Comparison of ENCODE assay signal across 9 cellular contexts in the genomic region with DNA sequence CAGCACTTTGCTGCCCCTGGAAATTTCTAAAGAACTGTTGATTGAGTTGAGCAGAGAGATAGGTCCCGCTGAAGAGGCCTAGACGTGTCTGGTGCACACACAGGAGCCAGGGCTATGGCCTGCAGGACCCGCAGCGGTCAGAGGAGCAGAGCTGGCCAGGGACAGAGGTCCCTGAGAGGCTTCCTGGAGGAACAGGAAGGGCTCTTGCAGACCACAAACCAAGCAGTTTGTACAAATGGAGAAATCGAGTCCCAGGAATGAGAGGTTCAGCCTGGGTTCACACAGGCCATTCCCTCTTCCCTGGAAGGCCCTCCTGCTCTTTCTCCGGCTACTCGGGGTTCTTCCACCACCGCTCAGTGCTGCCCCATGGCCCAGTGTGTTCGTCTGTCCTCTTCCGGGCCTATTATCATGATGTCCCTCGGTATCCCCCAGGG. TPM values are rescaled to one million over a fixed set of nuclear protein-coding genes. Genes with fewer than 3 reads are reported as not detected.
DNase-seq lines count a peak whose midpoint lies in the region; ATAC-seq, FAIRE-seq and TF ChIP-seq lines count a peak whose summit lies in the region.
"Had no signal": no experiment of that assay in that cellular context is flagged by ENCODE, and none has a peak within 500 bp of the region (broad histone marks: within the 10 kb centered on the region; RNA-seq: fewer than 3 reads in every experiment).

No MANE protein-coding gene starts in this region.

- H3K27ac ChIP-seq in HepG2 (ENCODE audit: extremely low read length, insufficient read depth, low read length) (no peak overlapping the region), right lobe of liver (peak overlapping the region in 1 of 3 donors; percentile 64), aorta (ENCODE audit: low read depth in 1 of 2, low read length in 2 of 2) (no peak overlapping the region)

- intact Hi-C loops in HepG2 (cut with micrococcal nuclease; ENCODE audit: unreplicated experiment) = no loop called here
- intact Hi-C loops in right lobe of liver (cut with DNase I) = no loop called here
- intact Hi-C loops in aorta (cut with DNase I) = no loop called here

- H3K36me3 Mint-ChIP-seq in chondrocyte (ENCODE audit: low read depth) = no peaks in the 10 kb centered on the region
- H3K36me3 Mint-ChIP-seq in naive thymus-derived CD8-positive, alpha-beta T cell = no peaks in the 10 kb centered on the region
- H3K36me3 Mint-ChIP-seq: activated naive CD4-positive, alpha-beta T cell treated with anti-CD3 and anti-CD28 coated beads, Interleukin-2, amount 50 U/mL, for 72 hours had no signal

- no peak overlapping the region for H2AFZ ChIP-seq in HepG2 (ENCODE audit: low read length)

- no peak for FAIRE-seq in HepG2 (lab: Jason Lieb, UNC)
- FAIRE-seq in RCC 7860 (lab: Jason Lieb, UNC) = no peak

- TF ChIP-seq EP300 in HepG2 (IDR thresholded peaks at IDR 0.05; ENCODE audit: low read depth in 2 of 2, low read length in 2 of 2) (no peak), HepG2 (CRISPR knock-in tag; IDR thresholded peaks at IDR 0.05; ENCODE audit: borderline replicate concordance) (no peak)

- H3K9ac ChIP-seq in HepG2 (ENCODE audit: insufficient read depth, low read depth, low read length) = no peak overlapping the region; the same call in 1 of the 2 replicates

- peak overlapping the region in 2 of 3 experiments; percentile 67 to 77; a peak in 2 of 6 replicates for H3K4me3 ChIP-seq in HepG2 (replicated peaks in 1 of 3; ENCODE audit: insufficient read depth in 1 of 3, low read depth in 2 of 3, low read length in 3 of 3)
- peak overlapping the region in 1 of 3 donors; percentile 93 for H3K4me3 ChIP-seq in right lobe of liver
- no peak overlapping the region for H3K4me3 ChIP-seq in aorta (ENCODE audit: low read length in 2 of 2)

- H3K36me3 ChIP-seq in HepG2 (replicated peaks in 1 of 2; ENCODE audit: control insufficient read depth in 1 of 2, insufficient read depth in 2 of 2, low read length in 2 of 2) (no peaks in the 10 kb centered on the region), right lobe of liver (no peaks in the 10 kb centered on the region), aorta (ENCODE audit: control insufficient read depth in 1 of 2, insufficient read depth in 2 of 2, low read length in 1 of 2) (no peaks in the 10 kb centered on the region)

- H3K4me2 ChIP-seq in HepG2 (ENCODE audit: low read depth, low read length) = peak overlapping the region; percentile 90

- in situ Hi-C loops in HepG2 (cut with HindIII; ENCODE audit: extremely low pct_ligation_motif_present, low pct_unique_long_range_greater_than_20kb) = no loop called here

- POLR2A ChIA-PET in HepG2 (lab: Yijun Ruan, JAX) = no interaction called here
- POLR2A ChIA-PET in naive thymus-derived CD8-positive, alpha-beta T cell (lab: Charles Lee) = interaction anchor here (3.7 to 4.6 kb wide), 2 partner anchors 23 to 27 kb away, joined by 29 to 35 read pairs; no protein-coding TSS in a partner anchor

- no peak for ATAC-seq in HepG2
- ATAC-seq in right lobe of liver = no peak
- ATAC-seq in naive thymus-derived CD8-positive, alpha-beta T cell = no peak
- no peak for ATAC-seq in aorta (ENCODE audit: low FRiP score)
- ATAC-seq in GM19023 (IDR thresholded peaks at IDR 0.05; ENCODE audit: unreplicated experiment) = no peak

- CTCF ChIA-PET in HepG2 (lab: Yijun Ruan, JAX; ENCODE audit: low intra/inter-chr PET ratio, low total read pairs) = no interaction called here

- no peak for TF ChIP-seq CTCF in HepG2 (CRISPR knock-in tag; IDR thresholded peaks at IDR 0.05)
- no peak for TF ChIP-seq CTCF in right lobe of liver (IDR thresholded peaks at IDR 0.05)
- no peak for TF ChIP-seq CTCF in chondrocyte (IDR thresholded peaks at IDR 0.05)

- no peaks in the 10 kb centered on the region for H3K79me2 ChIP-seq in HepG2 (ENCODE audit: insufficient read depth, low read length)

- peaks cover 37% of the 10 kb centered on the region for H3K4me1 ChIP-seq in HepG2 (ENCODE audit: insufficient read depth, low read length)
- peaks cover 0 to 19% (median 0%) of the 10 kb centered on the region in 4 donors for H3K4me1 ChIP-seq in right lobe of liver
- H3K4me1 ChIP-seq in aorta (ENCODE audit: control insufficient read depth in 1 of 2, insufficient read depth in 2 of 2, low read length in 2 of 2) = no peaks in the 10 kb centered on the region

- H3K4me1 Mint-ChIP-seq in chondrocyte (ENCODE audit: low read depth) = peaks cover 33% of the 10 kb centered on the region
- peaks cover 4 to 10% (median 8%) of the 10 kb centered on the region in 4 donors for H3K4me1 Mint-ChIP-seq in naive thymus-derived CD8-positive, alpha-beta T cell

- no peaks in the 10 kb centered on the region for H4K20me1 ChIP-seq in HepG2 (ENCODE audit: insufficient read depth, low read length)

- 37% methylated on average over 11 of the region's 11 CpGs for WGBS in HepG2 (ENCODE audit: low lambda C conversion rate)
- 98% methylated on average over 5 of the region's 11 CpGs for WGBS in right lobe of liver (ENCODE audit: insufficient coverage, low coverage, low lambda C conversion rate, missing lambda C conversion rate)
- 87 to 96% methylated on average over 11 of the region's 11 CpGs for WGBS in aorta, 2 donors

- H3K9me3 Mint-ChIP-seq in chondrocyte (ENCODE audit: low read depth) = no peaks in the 10 kb centered on the region
- H3K9me3 Mint-ChIP-seq in naive thymus-derived CD8-positive, alpha-beta T cell = no peaks in the 10 kb centered on the region
- H3K9me3 Mint-ChIP-seq: activated naive CD4-positive, alpha-beta T cell treated with anti-CD3 and anti-CD28 coated beads, Interleukin-2, amount 50 U/mL, for 72 hours had no signal

- H3K9me3 ChIP-seq in HepG2 (ENCODE audit: low read length) (no peaks in the 10 kb centered on the region), right lobe of liver (no peaks in the 10 kb centered on the region), aorta (ENCODE audit: control insufficient read depth, low read length) (no peaks in the 10 kb centered on the region)

- H3K27me3 Mint-ChIP-seq in chondrocyte (ENCODE audit: low read depth) = no peaks in the 10 kb centered on the region
- peaks cover 0 to 9% (median 1%) of the 10 kb centered on the region in 5 donors for H3K27me3 Mint-ChIP-seq in naive thymus-derived CD8-positive, alpha-beta T cell

- BruUV-seq in HepG2 (replicated peaks; lab: Mats Ljungman, UMichigan) = no TSS peak

- no peak for TF ChIP-seq RAD21 in HepG2 (CRISPR knock-in tag; IDR thresholded peaks at IDR 0.05)

- DNase-seq in HepG2 (ENCODE audit: low spot score) (no peak), right lobe of liver (no peak), chondrocyte (ENCODE audit: low spot score) (no peak), aorta (peak; percentile 29 to 55), iPS-NIHi11 (ENCODE audit: low spot score) (no peak), RCC 7860 (ENCODE audit: low spot score) (no peak)
- DNase-seq in naive thymus-derived CD8-positive, alpha-beta T cell = no peak

- TF ChIP-seq POLR2A in HepG2 (IDR thresholded peaks at IDR 0.05; ENCODE audit: insufficient read depth in 1 of 2, low read depth in 2 of 2, low read length in 2 of 2) = no peak
- TF ChIP-seq POLR2A in right lobe of liver (IDR thresholded peaks at IDR 0.05) = no peak

- H3K27me3 ChIP-seq in HepG2 (ENCODE audit: control insufficient read depth in 1 of 2, insufficient read depth in 2 of 2, low read length in 2 of 2) (peaks cover 15 to 60% of the 10 kb centered on the region in 2 experiments), right lobe of liver (no peaks in the 10 kb centered on the region), aorta (ENCODE audit: control insufficient read depth in 1 of 2, insufficient read depth in 2 of 2, low read length in 1 of 2) (no peaks in the 10 kb centered on the region)

- peak overlapping the region; percentile 12 for H3K4me3 Mint-ChIP-seq in chondrocyte (ENCODE audit: unreplicated experiment)
- peak overlapping the region; percentile 81 to 96 (median 90) for H3K4me3 Mint-ChIP-seq in naive thymus-derived CD8-positive, alpha-beta T cell

- H3K27ac Mint-ChIP-seq in chondrocyte (ENCODE audit: unreplicated experiment) = no peak overlapping the region
- peak overlapping the region in 4 of 10 donors; percentile 43 to 70 (median 52) for H3K27ac Mint-ChIP-seq in naive thymus-derived CD8-positive, alpha-beta T cell

TF ChIP-seq in HepG2, 621 proteins besides CTCF, POLR2A, EP300 and RAD21 (continues in another document):
- TF ChIP-seq ZNF652 (CRISPR knock-in tag; IDR thresholded peaks at IDR 0.05; ENCODE audit: borderline replicate concordance, low read depth) = no peak

RNA-seq across cellular contexts. Expression of a gene that starts 1.2 kb away (rescaled TPM):
- total RNA-seq in HepG2 (2016; rRNA removed; fragmentation: Illumina TruSeq; extraction: Trizol) = 0.93 and 0.98 TPM in 2 replicates
- 0.61 and 1.1 TPM in 2 replicates for total RNA-seq in HepG2 (2016; cell fraction: cytosol; rRNA removed; fragmentation: Illumina TruSeq; extraction: Trizol; ENCODE audit: low read depth)
- total RNA-seq in HepG2 (2016; cell fraction: insoluble cytoplasmic fraction; rRNA removed; fragmentation: Illumina TruSeq; extraction: Trizol) = 0.58 and 0.97 TPM in 2 replicates
- total RNA-seq in HepG2 (2016; cell fraction: membrane; rRNA removed; fragmentation: Illumina TruSeq; extraction: Trizol) = 1.2 TPM in 2 replicates
- 0.28 and 0.41 TPM in 2 replicates for total RNA-seq in HepG2 (2016; cell fraction: nucleus; rRNA removed; fragmentation: Illumina TruSeq; extraction: Trizol)
- polyA plus RNA-seq in HepG2 (2011; rRNA removed) = 0.51 and 1.2 TPM in 2 replicates
- polyA plus RNA-seq in HepG2 (2011; cell fraction: cytosol; rRNA removed) = 0.42 and 1.3 TPM in 2 replicates
- polyA plus RNA-seq in HepG2 (2011; cell fraction: nucleus; rRNA removed) = 1.2 and 2.2 TPM in 2 replicates
- 1.3 and 1.6 TPM in 2 replicates for polyA plus RNA-seq in HepG2 (2012)
- 0.84 and 1.2 TPM in 2 replicates for polyA plus RNA-seq in HepG2 (2016; cell fraction: cytosol; fragmentation: Illumina TruSeq; extraction: Trizol; ENCODE audit: low read depth)
- polyA plus RNA-seq in HepG2 (2016; cell fraction: insoluble cytoplasmic fraction; fragmentation: Illumina TruSeq; extraction: Trizol; ENCODE audit: low read depth) = 1.0 and 1.9 TPM in 2 replicates
- polyA plus RNA-seq in HepG2 (2016; cell fraction: membrane; fragmentation: Illumina TruSeq; extraction: Trizol; ENCODE audit: low read depth) = 0.97 and 1.1 TPM in 2 replicates
- 0.85 and 0.91 TPM in 2 replicates for polyA plus RNA-seq in HepG2 (2016; cell fraction: nucleus; fragmentation: Illumina TruSeq; extraction: Trizol; ENCODE audit: insufficient read depth, low read depth)
- 0.84 and 28.9 TPM in 2 replicates for polyA minus RNA-seq in HepG2 (2011; rRNA and poly(A)+ RNA removed; ENCODE audit: low replicate concordance)
- 0.59 and 0.79 TPM in 2 replicates for polyA minus RNA-seq in HepG2 (2011; cell fraction: cytosol; rRNA and poly(A)+ RNA removed)
- polyA minus RNA-seq in HepG2 (2011; cell fraction: nucleus; rRNA and poly(A)+ RNA removed) = 0.50 and 0.90 TPM in 2 replicates
- 10 to 100 TPM; 20.4 to 30.8 (median 26.3) TPM for total RNA-seq in right lobe of liver
- total RNA-seq in chondrocyte = 40.0 to 64.0 TPM (median 63.6 TPM) in 3 replicates
- total RNA-seq in naive thymus-derived CD8-positive, alpha-beta T cell = 100 to 1,000 TPM; 130 to 132 TPM
- polyA plus RNA-seq in naive thymus-derived CD8-positive, alpha-beta T cell = 100 to 1,000 TPM; 156 to 189 (median 167) TPM
- total RNA-seq in aorta = 10 to 100 TPM; 22.9 to 37.9 TPM
- 10 to 100 TPM; 15.4 to 20.3 TPM for polyA plus RNA-seq in aorta

Comparison
In these comparisons a context has a peak if more than half of its experiments do, and no peak if none do; other contexts are left out.
1. RNA of a gene that starts 1.2 kb away (total RNA-seq): 130 to 132 TPM in naive thymus-derived CD8-positive, alpha-beta T cell, 40.0 to 64.0 TPM in chondrocyte, 22.9 to 37.9 TPM in aorta and 20.4 to 30.8 TPM in right lobe of liver; 0.28 to 1.2 TPM in HepG2; every median in the first group is over 4 times any median in the second.
2. DNase-seq: peak in aorta (2 of 2); none in HepG2 (single experiment), right lobe of liver (0 of 3), chondrocyte (single experiment), naive thymus-derived CD8-positive, alpha-beta T cell (0 of 10), iPS-NIHi11 (single experiment) and RCC 7860 (single experiment).
3. H3K4me3 ChIP-seq: peak in HepG2 (2 of 3); none in aorta (0 of 2).